16 cellular contexts compared by ENCODE assay signal in the genomic region with DNA sequence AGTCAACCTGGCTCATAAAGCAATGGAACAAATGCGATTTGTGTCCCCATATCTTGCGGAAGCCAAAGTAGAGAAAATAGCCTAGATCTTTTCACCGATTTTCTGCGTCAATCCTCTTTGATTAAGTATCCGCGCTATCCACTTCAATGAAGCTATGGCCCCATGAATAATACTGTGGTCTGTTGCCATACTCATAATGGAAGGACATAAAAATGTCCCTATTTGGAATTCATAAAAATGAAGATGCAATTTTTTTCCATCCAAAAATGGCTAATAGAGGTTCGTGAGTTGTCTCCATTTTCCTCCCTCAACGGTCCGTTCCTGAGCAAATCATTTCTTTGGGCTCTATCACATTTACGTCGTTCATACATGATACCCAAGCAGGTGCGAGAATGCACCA.
"Had no signal": no experiment of that assay in that cellular context is flagged by ENCODE, and none has a peak within 500 bp of the region (broad histone marks: within the 10 kb centered on the region; RNA-seq: fewer than 3 reads in every experiment).

No MANE protein-coding gene starts in this region.

- H3K4me3 ChIP-seq: lower lobe of right lung, spleen, thyroid gland had no signal

- H3K36me3 Mint-ChIP-seq: activated naive CD8-positive, alpha-beta T cell; stimulated activated memory B cell treated with anti-CD40 and anti-IgM and Interleukin-4, amounts not matched to agents 10 μg/mL and 1 μg/mL and 100 μg/mL, for 72 hours had no signal

- H3K4me3 Mint-ChIP-seq: activated CD8-positive, alpha-beta T cell treated with anti-CD3 and anti-CD28 coated beads for 36 hours; activated naive CD8-positive, alpha-beta T cell; activated T-cell treated with anti-CD3 and anti-CD28 coated beads, Interleukin-2, amount 50 U/mL, for 4 hours; nephron; stimulated activated memory B cell treated with anti-CD40 and anti-IgM and Interleukin-4, amounts not matched to agents 10 μg/mL and 1 μg/mL and 100 μg/mL, for 72 hours had no signal

- H3K9me3 ChIP-seq: lower lobe of right lung, spleen, thyroid gland had no signal

- H3K36me3 ChIP-seq: lower lobe of right lung, spleen, thyroid gland, WERI-Rb-1 had no signal

- H3K27ac Mint-ChIP-seq: activated CD8-positive, alpha-beta T cell treated with anti-CD3 and anti-CD28 coated beads for 36 hours; activated naive CD8-positive, alpha-beta T cell; nephron had no signal

- DNase-seq: activated T-cell treated with anti-CD3 and anti-CD28 coated beads, Interleukin-2, amount 50 U/mL, for 4 hours; dermis blood vessel endothelial cell; hippocampal formation; islet precursor cell; midbrain; nucleus accumbens; retina; SW 1271; thyroid gland; WERI-Rb-1 had no signal

- H3K9me3 Mint-ChIP-seq: activated CD8-positive, alpha-beta T cell treated with anti-CD3 and anti-CD28 coated beads for 36 hours; activated T-cell treated with anti-CD3 and anti-CD28 coated beads, Interleukin-2, amount 50 U/mL, for 4 hours had no signal

- H3K27ac ChIP-seq: lower lobe of right lung, spleen, thyroid gland had no signal

- H3K27me3 ChIP-seq: thyroid gland had no signal

- H3K4me1 ChIP-seq: lower lobe of right lung, spleen had no signal
